In the genomic region with DNA sequence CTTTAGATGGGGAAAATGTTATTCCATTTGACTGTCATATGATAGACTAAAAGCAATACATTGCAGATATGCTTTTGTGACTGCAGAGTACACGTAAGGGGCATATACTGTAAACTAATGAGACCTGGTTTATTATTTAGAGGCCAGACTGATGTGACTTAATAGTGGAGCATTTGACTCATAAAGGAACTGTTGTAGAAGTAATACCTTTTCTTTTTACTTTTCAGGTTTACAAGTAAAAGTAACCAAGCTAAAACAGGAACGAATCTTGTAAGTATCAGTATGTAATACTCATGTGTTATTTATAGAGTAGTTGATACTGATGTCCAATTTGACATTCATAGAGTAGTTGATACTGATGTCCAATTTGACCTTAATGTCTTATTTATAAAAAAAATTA, we compare ENCODE assay signal across 1 cellular context.
TF ChIP-seq lines count a peak whose summit lies in the region.

No MANE protein-coding gene starts in this region.

TF ChIP-seq in HepG2, 621 proteins besides CTCF, POLR2A, EP300 and RAD21 (continued from another document):
- TF ChIP-seq, protein P1, sequence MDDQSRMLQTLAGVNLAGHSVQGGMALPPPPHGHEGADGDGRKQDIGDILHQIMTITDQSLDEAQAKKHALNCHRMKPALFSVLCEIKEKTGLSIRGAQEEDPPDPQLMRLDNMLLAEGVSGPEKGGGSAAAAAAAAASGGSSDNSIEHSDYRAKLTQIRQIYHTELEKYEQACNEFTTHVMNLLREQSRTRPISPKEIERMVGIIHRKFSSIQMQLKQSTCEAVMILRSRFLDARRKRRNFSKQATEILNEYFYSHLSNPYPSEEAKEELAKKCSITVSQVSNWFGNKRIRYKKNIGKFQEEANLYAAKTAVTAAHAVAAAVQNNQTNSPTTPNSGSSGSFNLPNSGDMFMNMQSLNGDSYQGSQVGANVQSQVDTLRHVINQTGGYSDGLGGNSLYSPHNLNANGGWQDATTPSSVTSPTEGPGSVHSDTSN (CRISPR knock-in tag; IDR thresholded peaks at IDR 0.05; ENCODE audit: borderline replicate concordance) = no peak
- no peak for TF ChIP-seq SRSF1 (optimal IDR thresholded peaks at IDR 0.05; ENCODE audit: low read depth, low read length)
- TF ChIP-seq KDM6A (CRISPR knock-in tag; IDR thresholded peaks at IDR 0.05; ENCODE audit: low read depth) = no peak
- TF ChIP-seq SIN3B (IDR thresholded peaks at IDR 0.05; ENCODE audit: low read length) = no peak
- TF ChIP-seq, protein P2, sequence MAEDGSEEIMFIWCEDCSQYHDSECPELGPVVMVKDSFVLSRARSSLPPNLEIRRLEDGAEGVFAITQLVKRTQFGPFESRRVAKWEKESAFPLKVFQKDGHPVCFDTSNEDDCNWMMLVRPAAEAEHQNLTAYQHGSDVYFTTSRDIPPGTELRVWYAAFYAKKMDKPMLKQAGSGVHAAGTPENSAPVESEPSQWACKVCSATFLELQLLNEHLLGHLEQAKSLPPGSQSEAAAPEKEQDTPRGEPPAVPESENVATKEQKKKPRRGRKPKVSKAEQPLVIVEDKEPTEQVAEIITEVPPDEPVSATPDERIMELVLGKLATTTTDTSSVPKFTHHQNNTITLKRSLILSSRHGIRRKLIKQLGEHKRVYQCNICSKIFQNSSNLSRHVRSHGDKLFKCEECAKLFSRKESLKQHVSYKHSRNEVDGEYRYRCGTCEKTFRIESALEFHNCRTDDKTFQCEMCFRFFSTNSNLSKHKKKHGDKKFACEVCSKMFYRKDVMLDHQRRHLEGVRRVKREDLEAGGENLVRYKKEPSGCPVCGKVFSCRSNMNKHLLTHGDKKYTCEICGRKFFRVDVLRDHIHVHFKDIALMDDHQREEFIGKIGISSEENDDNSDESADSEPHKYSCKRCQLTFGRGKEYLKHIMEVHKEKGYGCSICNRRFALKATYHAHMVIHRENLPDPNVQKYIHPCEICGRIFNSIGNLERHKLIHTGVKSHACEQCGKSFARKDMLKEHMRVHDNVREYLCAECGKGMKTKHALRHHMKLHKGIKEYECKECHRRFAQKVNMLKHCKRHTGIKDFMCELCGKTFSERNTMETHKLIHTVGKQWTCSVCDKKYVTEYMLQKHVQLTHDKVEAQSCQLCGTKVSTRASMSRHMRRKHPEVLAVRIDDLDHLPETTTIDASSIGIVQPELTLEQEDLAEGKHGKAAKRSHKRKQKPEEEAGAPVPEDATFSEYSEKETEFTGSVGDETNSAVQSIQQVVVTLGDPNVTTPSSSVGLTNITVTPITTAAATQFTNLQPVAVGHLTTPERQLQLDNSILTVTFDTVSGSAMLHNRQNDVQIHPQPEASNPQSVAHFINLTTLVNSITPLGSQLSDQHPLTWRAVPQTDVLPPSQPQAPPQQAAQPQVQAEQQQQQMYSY (CRISPR knock-in tag; IDR thresholded peaks at IDR 0.05) = no peak
- no peak for TF ChIP-seq CREB1 (IDR thresholded peaks at IDR 0.05)
- TF ChIP-seq CREB1 (CRISPR knock-in tag; IDR thresholded peaks at IDR 0.05) = no peak
- TF ChIP-seq PHF20 (CRISPR knock-in tag; IDR thresholded peaks at IDR 0.05) = no peak
- TF ChIP-seq, protein P3, sequence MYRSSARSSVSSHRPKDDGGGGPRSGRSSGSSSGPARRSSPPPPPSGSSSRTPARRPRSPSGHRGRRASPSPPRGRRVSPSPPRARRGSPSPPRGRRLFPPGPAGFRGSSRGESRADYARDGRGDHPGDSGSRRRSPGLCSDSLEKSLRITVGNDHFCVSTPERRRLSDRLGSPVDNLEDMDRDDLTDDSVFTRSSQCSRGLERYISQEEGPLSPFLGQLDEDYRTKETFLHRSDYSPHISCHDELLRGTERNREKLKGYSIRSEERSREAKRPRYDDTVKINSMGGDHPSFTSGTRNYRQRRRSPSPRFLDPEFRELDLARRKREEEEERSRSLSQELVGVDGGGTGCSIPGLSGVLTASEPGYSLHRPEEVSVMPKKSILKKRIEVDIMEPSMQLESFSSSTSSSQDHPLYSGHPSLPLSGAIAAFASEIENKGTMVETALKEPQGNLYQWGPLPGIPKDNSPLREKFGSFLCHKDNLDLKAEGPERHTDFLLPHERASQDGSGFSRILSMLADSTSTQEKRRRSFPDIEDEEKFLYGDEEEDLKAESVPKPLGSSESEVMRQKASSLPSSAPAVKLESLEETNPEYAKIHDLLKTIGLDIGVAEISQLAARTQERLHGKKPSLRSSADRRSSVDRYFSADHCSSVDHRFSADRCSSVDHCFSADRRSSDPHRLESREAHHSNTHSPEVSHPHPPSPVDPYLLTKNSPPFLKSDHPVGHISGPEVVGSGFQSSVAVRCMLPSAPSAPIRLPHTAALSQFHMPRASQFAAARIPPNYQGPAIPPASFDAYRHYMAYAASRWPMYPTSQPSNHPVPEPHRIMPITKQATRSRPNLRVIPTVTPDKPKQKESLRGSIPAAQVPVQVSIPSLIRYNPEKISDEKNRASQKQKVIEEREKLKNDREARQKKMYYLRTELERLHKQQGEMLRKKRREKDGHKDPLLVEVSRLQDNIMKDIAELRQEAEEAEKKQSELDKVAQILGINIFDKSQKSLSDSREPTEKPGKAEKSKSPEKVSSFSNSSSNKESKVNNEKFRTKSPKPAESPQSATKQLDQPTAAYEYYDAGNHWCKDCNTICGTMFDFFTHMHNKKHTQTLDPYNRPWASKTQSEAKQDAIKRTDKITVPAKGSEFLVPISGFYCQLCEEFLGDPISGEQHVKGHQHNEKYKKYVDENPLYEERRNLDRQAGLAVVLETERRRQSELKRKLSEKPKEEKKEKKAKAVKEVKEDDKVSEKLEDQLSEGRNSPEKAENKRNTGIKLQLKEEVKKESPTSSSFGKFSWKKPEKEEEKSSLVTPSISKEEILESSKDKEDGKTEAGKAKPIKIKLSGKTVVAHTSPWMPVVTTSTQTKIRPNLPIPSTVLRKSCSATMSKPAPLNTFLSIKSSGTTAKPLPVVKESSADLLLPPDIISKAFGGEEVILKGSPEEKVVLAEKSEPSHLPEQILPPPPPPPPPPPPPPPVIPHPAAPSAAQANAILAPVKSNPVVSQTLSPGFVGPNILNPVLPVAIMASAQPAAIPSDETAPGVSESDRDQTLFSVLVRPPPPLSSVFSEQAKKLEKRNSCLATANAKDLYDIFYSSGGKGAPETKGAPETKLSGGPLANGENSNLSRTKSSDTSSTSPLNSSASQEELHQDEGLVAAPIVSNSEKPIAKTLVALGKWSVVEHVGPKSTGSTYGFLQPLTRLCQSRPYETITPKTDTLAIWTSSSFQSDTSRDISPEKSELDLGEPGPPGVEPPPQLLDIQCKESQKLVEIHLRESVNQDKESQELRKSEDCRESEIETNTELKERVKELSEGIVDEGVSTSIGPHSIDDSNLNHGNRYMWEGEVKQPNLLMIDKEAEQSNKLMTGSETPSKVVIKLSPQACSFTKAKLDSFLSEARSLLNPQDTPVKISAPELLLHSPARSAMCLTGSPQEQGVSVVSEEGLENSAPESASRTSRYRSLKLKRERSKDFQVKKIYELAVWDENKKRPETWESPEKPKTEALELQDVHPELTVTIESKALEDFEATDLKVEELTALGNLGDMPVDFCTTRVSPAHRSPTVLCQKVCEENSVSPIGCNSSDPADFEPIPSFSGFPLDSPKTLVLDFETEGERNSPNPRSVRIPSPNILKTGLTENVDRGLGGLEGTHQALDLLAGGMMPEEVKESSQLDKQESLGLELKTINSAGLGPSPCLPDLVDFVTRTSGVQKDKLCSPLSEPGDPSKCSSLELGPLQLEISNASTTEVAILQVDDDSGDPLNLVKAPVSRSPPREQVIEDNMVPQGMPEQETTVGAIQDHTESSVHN (CRISPR knock-in tag; IDR thresholded peaks at IDR 0.05) = no peak
- TF ChIP-seq CBX1 (IDR thresholded peaks at IDR 0.05; ENCODE audit: low read depth) = no peak
- no peak for TF ChIP-seq ZNF781 (CRISPR knock-in tag; IDR thresholded peaks at IDR 0.05; ENCODE audit: borderline replicate concordance, not compliant biosample characterization)
- no peak for TF ChIP-seq RBFOX2 (IDR thresholded peaks at IDR 0.05; ENCODE audit: low read depth, low read length)
- TF ChIP-seq MIER3 (CRISPR knock-in tag; IDR thresholded peaks at IDR 0.05; ENCODE audit: borderline replicate concordance) = no peak
- TF ChIP-seq NBN (conservative IDR thresholded peaks at IDR 0.05) = no peak
